1 cellular context compared by ENCODE assay signal in genomic region chr4:38674206-38675144, GRCh38.
A peak's percentile ranks its signal among the peaks of the same experiment; 100 is the strongest.
TF ChIP-seq lines count a peak whose summit lies in the region.

No MANE protein-coding gene starts in this region.

TF ChIP-seq in HepG2, 621 proteins besides CTCF, POLR2A, EP300 and RAD21 (continued from another document and continues in another):
- TF ChIP-seq KLF9 (CRISPR knock-in tag; IDR thresholded peaks at IDR 0.05; ENCODE audit: low read depth) (no peak), NFYB (CRISPR knock-in tag; IDR thresholded peaks at IDR 0.05) (no peak), RARA (CRISPR knock-in tag; IDR thresholded peaks at IDR 0.05) (0 out of 2 replicates have a peak, but pooled peaks have one; percentile 23), ZSCAN31 (CRISPR knock-in tag; IDR thresholded peaks at IDR 0.05; ENCODE audit: low read depth) (no peak), RERE (CRISPR knock-in tag; IDR thresholded peaks at IDR 0.05; ENCODE audit: low read depth) (no peak), ZNF572 (CRISPR knock-in tag; IDR thresholded peaks at IDR 0.05) (no peak), ZBTB38 (CRISPR knock-in tag; IDR thresholded peaks at IDR 0.05) (peak; percentile 65; the same call in 1 of the 2 replicates), SOX6 (IDR thresholded peaks at IDR 0.05) (no peak), SOX6 (CRISPR knock-in tag; IDR thresholded peaks at IDR 0.05) (peak; percentile 36; the same call in 1 of the 2 replicates), KLF6 (CRISPR knock-in tag; IDR thresholded peaks at IDR 0.05) (no peak), ZNF75D (CRISPR knock-in tag; IDR thresholded peaks at IDR 0.05; ENCODE audit: borderline replicate concordance) (no peak), ZSCAN20 (CRISPR knock-in tag; IDR thresholded peaks at IDR 0.05; ENCODE audit: borderline replicate concordance) (no peak), GABPB1 (CRISPR knock-in tag; IDR thresholded peaks at IDR 0.05) (no peak), ZNF512B (CRISPR knock-in tag; IDR thresholded peaks at IDR 0.05; ENCODE audit: borderline replicate concordance) (peak; percentile 42; the same call in 1 of the 2 replicates), MZF1 (CRISPR knock-in tag; IDR thresholded peaks at IDR 0.05; ENCODE audit: borderline replicate concordance) (no peak), TEAD3 (CRISPR knock-in tag; optimal IDR thresholded peaks at IDR 0.05; ENCODE audit: borderline replicate concordance) (no peak), ZNF605 (CRISPR knock-in tag; IDR thresholded peaks at IDR 0.05) (peak; percentile 37; the same call in 1 of the 2 replicates), MED1 (CRISPR knock-in tag; IDR thresholded peaks at IDR 0.05) (peak; percentile 21; the same call in 1 of the 2 replicates), BCL3 (CRISPR knock-in tag; IDR thresholded peaks at IDR 0.05) (no peak), FOXO4 (CRISPR knock-in tag; conservative IDR thresholded peaks at IDR 0.05) (no peak), BHLHE40 (IDR thresholded peaks at IDR 0.05; ENCODE audit: low read length) (no peak), KAT7 (CRISPR knock-in tag; IDR thresholded peaks at IDR 0.05; ENCODE audit: borderline replicate concordance) (0 out of 2 replicates have a peak, but pooled peaks have one; percentile 14), SIX4 (CRISPR knock-in tag; IDR thresholded peaks at IDR 0.05) (0 out of 2 replicates have a peak, but pooled peaks have one; percentile 37), SOX5 (CRISPR knock-in tag; IDR thresholded peaks at IDR 0.05; ENCODE audit: borderline replicate concordance) (0 out of 2 replicates have a peak, but pooled peaks have one; percentile 9), SP1 (IDR thresholded peaks at IDR 0.05) (no peak), SP1 (CRISPR knock-in tag; IDR thresholded peaks at IDR 0.05) (no peak), AGO2 (optimal IDR thresholded peaks at IDR 0.05; ENCODE audit: low read depth, low read length) (peak; percentile 33), FOXJ3 (CRISPR knock-in tag; IDR thresholded peaks at IDR 0.05; ENCODE audit: borderline replicate concordance) (no peak), ZBTB42 (CRISPR knock-in tag; IDR thresholded peaks at IDR 0.05) (no peak), TOPORS (CRISPR knock-in tag; IDR thresholded peaks at IDR 0.05) (0 out of 2 replicates have a peak, but pooled peaks have one; percentile 49), RNF219 (CRISPR knock-in tag; IDR thresholded peaks at IDR 0.05) (no peak), ZFP41 (CRISPR knock-in tag; IDR thresholded peaks at IDR 0.05; ENCODE audit: borderline replicate concordance) (no peak), PHF21A (CRISPR knock-in tag; IDR thresholded peaks at IDR 0.05) (no peak), LCORL (IDR thresholded peaks at IDR 0.05) (no peak), LCORL (CRISPR knock-in tag; IDR thresholded peaks at IDR 0.05) (no peak), ZNF850 (CRISPR knock-in tag; conservative IDR thresholded peaks at IDR 0.05) (no peak), CENPBD1 (CRISPR knock-in tag; IDR thresholded peaks at IDR 0.05; ENCODE audit: borderline replicate concordance, low read depth) (no peak), ZSCAN30 (CRISPR knock-in tag; IDR thresholded peaks at IDR 0.05) (no peak), KLF16 (CRISPR knock-in tag; IDR thresholded peaks at IDR 0.05) (no peak), THAP11 (CRISPR knock-in tag; IDR thresholded peaks at IDR 0.05) (0 out of 2 replicates have a peak, but pooled peaks have one; percentile 22), TCF7L2 (IDR thresholded peaks at IDR 0.05; ENCODE audit: low read depth, low read length) (no peak), ZNF781 (CRISPR knock-in tag; IDR thresholded peaks at IDR 0.05; ENCODE audit: borderline replicate concordance, not compliant biosample characterization) (peak; percentile 23), ZNF737 (CRISPR knock-in tag; IDR thresholded peaks at IDR 0.05; ENCODE audit: borderline replicate concordance) (no peak), MAX (IDR thresholded peaks at IDR 0.05) (0 out of 2 replicates have a peak, but pooled peaks have one; percentile 49), PITX1 (CRISPR knock-in tag; IDR thresholded peaks at IDR 0.05) (peak; percentile 62; the same call in 1 of the 2 replicates), JUNB (CRISPR knock-in tag; IDR thresholded peaks at IDR 0.05; ENCODE audit: borderline replicate concordance) (no peak), ZBTB10 (CRISPR knock-in tag; IDR thresholded peaks at IDR 0.05; ENCODE audit: borderline replicate concordance) (no peak), RFXANK (CRISPR knock-in tag; IDR thresholded peaks at IDR 0.05) (no peak), ZNF20 (CRISPR knock-in tag; IDR thresholded peaks at IDR 0.05) (no peak), TAF1 (CRISPR knock-in tag; IDR thresholded peaks at IDR 0.05) (peak; percentile 40; the same call in 1 of the 2 replicates), ZNF335 (CRISPR knock-in tag; IDR thresholded peaks at IDR 0.05) (no peak), ZNF513 (CRISPR knock-in tag; conservative IDR thresholded peaks at IDR 0.05) (no peak)
